ENCODE assay signal across 18 cellular contexts in the genomic region with DNA sequence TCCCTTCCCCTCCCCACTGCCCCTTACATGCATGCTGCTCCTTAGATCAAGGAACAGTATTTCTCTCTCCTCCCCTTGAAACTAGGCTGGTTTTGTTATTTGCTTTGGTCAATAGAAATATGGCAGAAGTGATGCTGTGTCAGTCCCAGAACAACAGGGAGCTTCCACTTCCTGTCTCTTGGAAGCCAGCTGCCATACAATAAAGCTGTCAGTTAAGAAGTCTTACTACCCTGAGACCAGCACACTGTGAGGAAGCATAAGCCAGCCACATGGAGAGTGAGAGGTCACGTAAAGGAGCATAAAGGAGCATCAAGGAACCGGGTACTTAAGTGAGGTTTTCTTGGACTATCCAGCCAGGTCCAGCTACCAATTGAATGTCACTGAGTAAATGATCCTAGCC.
DNase-seq lines count a peak whose midpoint lies in the region; ATAC-seq and TF ChIP-seq lines count a peak whose summit lies in the region.
"Had no signal": no experiment of that assay in that cellular context is flagged by ENCODE, and none has a peak within 500 bp of the region (broad histone marks: within the 10 kb centered on the region; RNA-seq: fewer than 3 reads in every experiment).

No MANE protein-coding gene starts in this region.

- peak; percentile 49 for DNase-seq in DMS53 (lab: John Stamatoyannopoulos, UW)
- DNase-seq in DMS53 treated with DMSO at 0.1 percent for 48 hours (lab: John Stamatoyannopoulos, UW; ENCODE audit: unreplicated experiment): no peak
- peak; percentile 44 for DNase-seq in A673 (ENCODE audit: low spot score)
- DNase-seq in NCI-H69 (lab: John Stamatoyannopoulos, UW): peak; percentile 100
- peak in 1 of 3 donors; percentile 10 for DNase-seq in mucosa of descending colon
- no peak for DNase-seq in breast epithelium (ENCODE audit: low spot score in 2 of 2)
- no peak for DNase-seq in uterus
- DNase-seq: CD4-positive, alpha-beta memory T cell; EL; GM23248; NCI-H1048; NCI-H1436 treated with DMSO at 0.1 percent for 48 hours; NCI-H446 treated with DMSO at 0.1 percent for 48 hours; PC-3; SW 1271 had no signal

- TF ChIP-seq POLR2A in breast epithelium (IDR thresholded peaks at IDR 0.05) (no peak), uterus (IDR thresholded peaks at IDR 0.05) (no peak)

- H3K36me3 ChIP-seq in A673 (ENCODE audit: insufficient read depth, low read length, poor library complexity, severe bottlenecking) (no peaks in the 10 kb centered on the region), mucosa of descending colon (ENCODE audit: low read depth) (no peaks in the 10 kb centered on the region), breast epithelium (no peaks in the 10 kb centered on the region), uterus (no peaks in the 10 kb centered on the region)

- H3K27me3 ChIP-seq in A673 (replicated peaks; ENCODE audit: insufficient read depth, low read depth, low read length, poor library complexity): no peaks in the 10 kb centered on the region
- no peaks in the 10 kb centered on the region for H3K27me3 ChIP-seq in breast epithelium
- no peaks in the 10 kb centered on the region for H3K27me3 ChIP-seq in uterus

- ATAC-seq in mucosa of descending colon (peak; percentile 33), HG02798 (IDR thresholded peaks at IDR 0.05; ENCODE audit: poor library complexity, unreplicated experiment) (no peak)
- ATAC-seq: PC-3 had no signal

- H3K4me3 ChIP-seq in A673 (ENCODE audit: low read depth, low read length, poor library complexity, severe bottlenecking) (no peak overlapping the region), mucosa of descending colon (no peak overlapping the region), breast epithelium (no peak overlapping the region), uterus (no peak overlapping the region)
- H3K4me3 ChIP-seq: GM23248 had no signal

- POLR2A ChIA-PET in A673 (lab: Charles Lee; ENCODE audit: low non-redundant PET): no interaction called here

- no peak for TF ChIP-seq CTCF in A673 (conservative IDR thresholded peaks at IDR 0.05; ENCODE audit: low read depth, low read length)
- TF ChIP-seq CTCF in mucosa of descending colon (IDR thresholded peaks at IDR 0.05): no peak
- TF ChIP-seq CTCF in breast epithelium (IDR thresholded peaks at IDR 0.05): no peak
- TF ChIP-seq CTCF in uterus (IDR thresholded peaks at IDR 0.05): no peak

- CTCF ChIA-PET in A673 (lab: Charles Lee): no interaction called here

- intact Hi-C loops in A673 (cut with micrococcal nuclease; ENCODE audit: unreplicated experiment) (no loop called here), mucosa of descending colon (cut with DNase I, micrococcal nuclease) (no loop called here), breast epithelium (cut with DNase I; ENCODE audit: low total_unique reads) (no loop called here), uterus (cut with DNase I; ENCODE audit: low total_unique reads) (no loop called here)

- BruUV-seq in A673 (replicated peaks; lab: Mats Ljungman, UMichigan): no TSS peak

- H3K27ac ChIP-seq in A673 (ENCODE audit: low read depth, low read length, poor library complexity, severe bottlenecking) (no peak overlapping the region), breast epithelium (no peak overlapping the region), uterus (no peak overlapping the region)
- H3K27ac ChIP-seq: 22Rv1, GM23248, RWPE1 had no signal

- H3K9me3 ChIP-seq in A673 (ENCODE audit: low read depth, low read length, poor library complexity, severe bottlenecking): no peaks in the 10 kb centered on the region
- H3K9me3 ChIP-seq in mucosa of descending colon: no peaks in the 10 kb centered on the region
- H3K9me3 ChIP-seq in breast epithelium: no peaks in the 10 kb centered on the region
- H3K9me3 ChIP-seq in uterus: no peaks in the 10 kb centered on the region

- H3K4me1 ChIP-seq in A673 (ENCODE audit: insufficient read depth, low read length, poor library complexity, severe bottlenecking): peaks cover 8% of the 10 kb centered on the region
- peaks cover 7% of the 10 kb centered on the region for H3K4me1 ChIP-seq in mucosa of descending colon (ENCODE audit: low read depth)
- no peaks in the 10 kb centered on the region for H3K4me1 ChIP-seq in breast epithelium
- no peaks in the 10 kb centered on the region for H3K4me1 ChIP-seq in uterus

Comparison
In these comparisons a context has a peak if more than half of its experiments do, and no peak if none do; other contexts are left out.
1. DNase-seq: peak in DMS53 (single experiment), A673 (single experiment) and NCI-H69 (single experiment); none in DMS53 treated with DMSO at 0.1 percent for 48 hours (single experiment), breast epithelium (0 of 2) and uterus (0 of 2).